In genomic region chr3:28241221-28242160, GRCh38 we compare ENCODE assay signal across 1 cellular context.
TF ChIP-seq lines count a peak whose summit lies in the region.

A gene with protein sequence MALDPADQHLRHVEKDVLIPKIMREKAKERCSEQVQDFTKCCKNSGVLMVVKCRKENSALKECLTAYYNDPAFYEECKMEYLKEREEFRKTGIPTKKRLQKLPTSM (plus strand): TSS chr3:28241619. CDS start chr3:28241794, 175 bp downstream.

TF ChIP-seq in K562, 482 proteins besides CTCF, POLR2A, EP300 and RAD21 (continued from another document and continues in another):
- TF ChIP-seq TAF7 (tag; IDR thresholded peaks at IDR 0.05) (peak; percentile 40; the same call in 1 of the 2 replicates), ZNF583 (CRISPR knock-in tag; IDR thresholded peaks at IDR 0.05) (no peak), NCOA6 (IDR thresholded peaks at IDR 0.05) (no peak), GABPB2 (CRISPR knock-in tag; conservative IDR thresholded peaks at IDR 0.05) (no peak), HDAC1 (IDR thresholded peaks at IDR 0.05) (peak in 1 of 2 experiments; percentile 88; a peak in 2 of 4 replicates), ADNP (tag; IDR thresholded peaks at IDR 0.05) (no peak), ZNF232 (CRISPR knock-in tag; IDR thresholded peaks at IDR 0.05) (no peak), HMG20B (CRISPR knock-in tag; IDR thresholded peaks at IDR 0.05) (no peak), RCOR1 (IDR thresholded peaks at IDR 0.05; ENCODE audit: borderline replicate concordance in 1 of 2, low read depth in 2 of 2, low read length in 2 of 2) (no peak; a peak in 1 of 4 replicates), TFAM (CRISPR knock-in tag; conservative IDR thresholded peaks at IDR 0.05) (no peak), TCF7 (IDR thresholded peaks at IDR 0.05; ENCODE audit: borderline replicate concordance) (no peak), CHD1 (IDR thresholded peaks at IDR 0.05; ENCODE audit: low read length) (peak; percentile 77), SAP30 (IDR thresholded peaks at IDR 0.05; ENCODE audit: borderline replicate concordance, insufficient read depth, low read depth, low read length, poor library complexity, severe bottlenecking) (peak; percentile 80), E2F4 (CRISPR knock-in tag; IDR thresholded peaks at IDR 0.05; ENCODE audit: low read depth) (peak; percentile 76; the same call in 1 of the 2 replicates), SUPT5H (IDR thresholded peaks at IDR 0.05) (peak; percentile 95), EWSR1 (IDR thresholded peaks at IDR 0.05; ENCODE audit: borderline replicate concordance, low read depth, partially characterized antibody) (no peak), ZNF586 (CRISPR knock-in tag; conservative IDR thresholded peaks at IDR 0.05) (no peak), ZSCAN29 (IDR thresholded peaks at IDR 0.05) (peak; percentile 84), BCL6 (CRISPR knock-in tag; IDR thresholded peaks at IDR 0.05) (no peak), ZFP30 (CRISPR knock-in tag; IDR thresholded peaks at IDR 0.05; ENCODE audit: borderline replicate concordance) (no peak), CTBP1 (IDR thresholded peaks at IDR 0.05; ENCODE audit: borderline replicate concordance) (peak; percentile 52), ETS2 (tag; IDR thresholded peaks at IDR 0.05; ENCODE audit: borderline replicate concordance, poor library complexity, severe bottlenecking) (no peak), ZNF175 (CRISPR knock-in tag; IDR thresholded peaks at IDR 0.05; ENCODE audit: low read depth) (no peak), THAP12 (CRISPR knock-in tag; IDR thresholded peaks at IDR 0.05) (peak; percentile 90), BHLHE40 (IDR thresholded peaks at IDR 0.05; ENCODE audit: low read length) (peak; percentile 93), MXI1 (IDR thresholded peaks at IDR 0.05; ENCODE audit: low read depth, low read length) (no peak), CGGBP1 (CRISPR knock-in tag; IDR thresholded peaks at IDR 0.05) (no peak), NFATC3 (IDR thresholded peaks at IDR 0.05) (no peak), ATF1 (CRISPR knock-in tag; IDR thresholded peaks at IDR 0.05) (no peak), ATF1 (tag; IDR thresholded peaks at IDR 0.05) (peak; percentile 54; the same call in 1 of the 2 replicates), DDX20 (tag; IDR thresholded peaks at IDR 0.05; ENCODE audit: low read depth) (no peak), CCNT2 (IDR thresholded peaks at IDR 0.05; ENCODE audit: borderline replicate concordance, extremely low read depth, insufficient read length, low read depth, low read length) (peak; percentile 65), SETDB1 (IDR thresholded peaks at IDR 0.05; ENCODE audit: low read length) (no peak), ZBTB34 (CRISPR knock-in tag; IDR thresholded peaks at IDR 0.05) (no peak), NR0B1 (IDR thresholded peaks at IDR 0.05; ENCODE audit: partially characterized antibody) (no peak), ZBTB33 (CRISPR knock-in tag; IDR thresholded peaks at IDR 0.05) (peak; percentile 47; the same call in 1 of the 2 replicates), BDP1 (IDR thresholded peaks at IDR 0.05; ENCODE audit: insufficient read depth, insufficient read length) (no peak), PCBP1 (IDR thresholded peaks at IDR 0.05; ENCODE audit: low read depth, low read length, poor library complexity, severe bottlenecking) (peak; percentile 74), SMAD4 (CRISPR knock-in tag; conservative IDR thresholded peaks at IDR 0.05) (0 out of 2 replicates have a peak, but pooled peaks have one; percentile 35), ZNF12 (CRISPR knock-in tag; IDR thresholded peaks at IDR 0.05) (no peak), ZKSCAN1 (IDR thresholded peaks at IDR 0.05; ENCODE audit: low read depth, low read length) (peak; percentile 51), MAZ (CRISPR knock-in tag; conservative IDR thresholded peaks at IDR 0.05 in 1 of 2, IDR thresholded peaks at IDR 0.05 in 1 of 2) (peak; percentile 37 to 75; a peak in 3 of 4 replicates), HOXB6 (CRISPR knock-in tag; IDR thresholded peaks at IDR 0.05; ENCODE audit: borderline replicate concordance) (no peak)
- TF ChIP-seq, protein P1, sequence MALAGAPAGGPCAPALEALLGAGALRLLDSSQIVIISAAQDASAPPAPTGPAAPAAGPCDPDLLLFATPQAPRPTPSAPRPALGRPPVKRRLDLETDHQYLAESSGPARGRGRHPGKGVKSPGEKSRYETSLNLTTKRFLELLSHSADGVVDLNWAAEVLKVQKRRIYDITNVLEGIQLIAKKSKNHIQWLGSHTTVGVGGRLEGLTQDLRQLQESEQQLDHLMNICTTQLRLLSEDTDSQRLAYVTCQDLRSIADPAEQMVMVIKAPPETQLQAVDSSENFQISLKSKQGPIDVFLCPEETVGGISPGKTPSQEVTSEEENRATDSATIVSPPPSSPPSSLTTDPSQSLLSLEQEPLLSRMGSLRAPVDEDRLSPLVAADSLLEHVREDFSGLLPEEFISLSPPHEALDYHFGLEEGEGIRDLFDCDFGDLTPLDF (CRISPR knock-in tag; IDR thresholded peaks at IDR 0.05), result peak; percentile 43; the same call in 1 of the 2 replicates
- TF ChIP-seq, protein P2, sequence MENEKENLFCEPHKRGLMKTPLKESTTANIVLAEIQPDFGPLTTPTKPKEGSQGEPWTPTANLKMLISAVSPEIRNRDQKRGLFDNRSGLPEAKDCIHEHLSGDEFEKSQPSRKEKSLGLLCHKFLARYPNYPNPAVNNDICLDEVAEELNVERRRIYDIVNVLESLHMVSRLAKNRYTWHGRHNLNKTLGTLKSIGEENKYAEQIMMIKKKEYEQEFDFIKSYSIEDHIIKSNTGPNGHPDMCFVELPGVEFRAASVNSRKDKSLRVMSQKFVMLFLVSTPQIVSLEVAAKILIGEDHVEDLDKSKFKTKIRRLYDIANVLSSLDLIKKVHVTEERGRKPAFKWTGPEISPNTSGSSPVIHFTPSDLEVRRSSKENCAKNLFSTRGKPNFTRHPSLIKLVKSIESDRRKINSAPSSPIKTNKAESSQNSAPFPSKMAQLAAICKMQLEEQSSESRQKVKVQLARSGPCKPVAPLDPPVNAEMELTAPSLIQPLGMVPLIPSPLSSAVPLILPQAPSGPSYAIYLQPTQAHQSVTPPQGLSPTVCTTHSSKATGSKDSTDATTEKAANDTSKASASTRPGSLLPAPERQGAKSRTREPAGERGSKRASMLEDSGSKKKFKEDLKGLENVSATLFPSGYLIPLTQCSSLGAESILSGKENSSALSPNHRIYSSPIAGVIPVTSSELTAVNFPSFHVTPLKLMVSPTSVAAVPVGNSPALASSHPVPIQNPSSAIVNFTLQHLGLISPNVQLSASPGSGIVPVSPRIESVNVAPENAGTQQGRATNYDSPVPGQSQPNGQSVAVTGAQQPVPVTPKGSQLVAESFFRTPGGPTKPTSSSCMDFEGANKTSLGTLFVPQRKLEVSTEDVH (IDR thresholded peaks at IDR 0.05; ENCODE audit: low read depth, partially characterized antibody), result peak; percentile 60
- TF ChIP-seq, protein P3, sequence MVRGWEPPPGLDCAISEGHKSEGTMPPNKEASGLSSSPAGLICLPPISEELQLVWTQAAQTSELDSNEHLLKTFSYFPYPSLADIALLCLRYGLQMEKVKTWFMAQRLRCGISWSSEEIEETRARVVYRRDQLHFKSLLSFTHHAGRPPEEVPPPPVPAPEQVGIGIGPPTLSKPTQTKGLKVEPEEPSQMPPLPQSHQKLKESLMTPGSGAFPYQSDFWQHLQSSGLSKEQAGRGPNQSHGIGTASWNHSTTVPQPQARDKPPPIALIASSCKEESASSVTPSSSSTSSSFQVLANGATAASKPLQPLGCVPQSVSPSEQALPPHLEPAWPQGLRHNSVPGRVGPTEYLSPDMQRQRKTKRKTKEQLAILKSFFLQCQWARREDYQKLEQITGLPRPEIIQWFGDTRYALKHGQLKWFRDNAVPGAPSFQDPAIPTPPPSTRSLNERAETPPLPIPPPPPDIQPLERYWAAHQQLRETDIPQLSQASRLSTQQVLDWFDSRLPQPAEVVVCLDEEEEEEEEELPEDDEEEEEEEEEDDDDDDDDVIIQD (CRISPR knock-in tag; IDR thresholded peaks at IDR 0.05), result no peak
- TF ChIP-seq, protein P4, sequence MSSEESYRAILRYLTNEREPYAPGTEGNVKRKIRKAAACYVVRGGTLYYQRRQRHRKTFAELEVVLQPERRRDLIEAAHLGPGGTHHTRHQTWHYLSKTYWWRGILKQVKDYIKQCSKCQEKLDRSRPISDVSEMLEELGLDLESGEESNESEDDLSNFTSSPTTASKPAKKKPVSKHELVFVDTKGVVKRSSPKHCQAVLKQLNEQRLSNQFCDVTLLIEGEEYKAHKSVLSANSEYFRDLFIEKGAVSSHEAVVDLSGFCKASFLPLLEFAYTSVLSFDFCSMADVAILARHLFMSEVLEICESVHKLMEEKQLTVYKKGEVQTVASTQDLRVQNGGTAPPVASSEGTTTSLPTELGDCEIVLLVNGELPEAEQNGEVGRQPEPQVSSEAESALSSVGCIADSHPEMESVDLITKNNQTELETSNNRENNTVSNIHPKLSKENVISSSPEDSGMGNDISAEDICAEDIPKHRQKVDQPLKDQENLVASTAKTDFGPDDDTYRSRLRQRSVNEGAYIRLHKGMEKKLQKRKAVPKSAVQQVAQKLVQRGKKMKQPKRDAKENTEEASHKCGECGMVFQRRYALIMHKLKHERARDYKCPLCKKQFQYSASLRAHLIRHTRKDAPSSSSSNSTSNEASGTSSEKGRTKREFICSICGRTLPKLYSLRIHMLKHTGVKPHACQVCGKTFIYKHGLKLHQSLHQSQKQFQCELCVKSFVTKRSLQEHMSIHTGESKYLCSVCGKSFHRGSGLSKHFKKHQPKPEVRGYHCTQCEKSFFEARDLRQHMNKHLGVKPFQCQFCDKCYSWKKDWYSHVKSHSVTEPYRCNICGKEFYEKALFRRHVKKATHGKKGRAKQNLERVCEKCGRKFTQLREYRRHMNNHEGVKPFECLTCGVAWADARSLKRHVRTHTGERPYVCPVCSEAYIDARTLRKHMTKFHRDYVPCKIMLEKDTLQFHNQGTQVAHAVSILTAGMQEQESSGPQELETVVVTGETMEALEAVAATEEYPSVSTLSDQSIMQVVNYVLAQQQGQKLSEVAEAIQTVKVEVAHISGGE (CRISPR knock-in tag; IDR thresholded peaks at IDR 0.05), result peak; percentile 63 to 95 (median 76); a peak in 5 of 6 replicates
